In the genomic region with DNA sequence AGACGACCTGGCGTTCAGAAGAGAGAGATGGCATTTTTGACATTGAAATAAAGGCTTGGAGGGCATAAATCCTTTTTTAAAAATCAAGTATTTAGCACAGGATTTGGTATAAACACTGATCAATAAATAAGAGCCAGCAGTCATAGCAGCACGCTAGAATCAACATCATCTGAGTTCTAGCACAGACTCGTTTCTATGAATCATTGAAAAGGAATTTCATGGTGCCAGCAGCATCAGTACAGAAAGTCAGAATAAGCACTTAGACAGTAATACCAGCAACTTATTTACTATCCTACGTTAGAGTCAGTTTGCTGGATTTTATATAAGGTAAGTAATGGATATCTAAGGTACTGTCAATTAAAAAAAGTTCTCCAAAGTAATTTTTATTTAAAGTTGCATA, we compare ENCODE assay signal across 12 cellular contexts.
DNase-seq lines count a peak whose midpoint lies in the region; ATAC-seq and TF ChIP-seq lines count a peak whose summit lies in the region.
"Had no signal": no experiment of that assay in that cellular context is flagged by ENCODE, and none has a peak within 500 bp of the region (broad histone marks: within the 10 kb centered on the region; RNA-seq: fewer than 3 reads in every experiment).

No MANE protein-coding gene starts in this region.

- H3K27me3 Mint-ChIP-seq in MCF 10A (ENCODE audit: insufficient read depth, unreplicated experiment) = no peaks in the 10 kb centered on the region

- TF ChIP-seq CTCF in MCF 10A (IDR thresholded peaks at IDR 0.05; ENCODE audit: unreplicated experiment) (no peak), breast epithelium (IDR thresholded peaks at IDR 0.05) (no peak), astrocyte of the spinal cord (IDR thresholded peaks at IDR 0.05; ENCODE audit: low read depth, low read length) (no peak)

- H3K4me1 Mint-ChIP-seq in MCF 10A (ENCODE audit: insufficient read depth, unreplicated experiment) = peaks cover 14% of the 10 kb centered on the region

- no peak for TF ChIP-seq POLR2A in breast epithelium (IDR thresholded peaks at IDR 0.05)

- H3K9me3 Mint-ChIP-seq in MCF 10A (ENCODE audit: unreplicated experiment) = no peaks in the 10 kb centered on the region
- H3K9me3 Mint-ChIP-seq: activated naive CD4-positive, alpha-beta T cell treated with anti-CD3 and anti-CD28 coated beads, Interleukin-2, amount 50 U/mL, for 72 hours; natural killer cell had no signal

- peak overlapping the region; percentile 87 for H3K27ac Mint-ChIP-seq in MCF 10A (ENCODE audit: low read depth, unreplicated experiment)
- H3K27ac Mint-ChIP-seq: activated naive CD4-positive, alpha-beta T cell treated with anti-CD3 and anti-CD28 coated beads, Interleukin-2, amount 50 U/mL, for 72 hours; natural killer cell had no signal

- H3K4me3 ChIP-seq in breast epithelium = no peak overlapping the region
- H3K4me3 ChIP-seq in astrocyte of the spinal cord (ENCODE audit: low read depth, low read length) = no peak overlapping the region
- H3K4me3 ChIP-seq: upper lobe of right lung had no signal

- no TSS peak for BruUV-seq in MCF 10A (replicated peaks; lab: Mats Ljungman, UMichigan)

- H3K4me3 Mint-ChIP-seq in MCF 10A (ENCODE audit: unreplicated experiment) = no peak overlapping the region
- H3K4me3 Mint-ChIP-seq: natural killer cell had no signal

- H3K27me3 ChIP-seq in breast epithelium = no peaks in the 10 kb centered on the region
- H3K27me3 ChIP-seq: upper lobe of right lung had no signal

- no peaks in the 10 kb centered on the region for H3K4me1 ChIP-seq in breast epithelium
- H3K4me1 ChIP-seq: upper lobe of right lung had no signal

- POLR2A ChIA-PET in MCF 10A (lab: Yijun Ruan, JAX) = interaction anchor here (0.9 to 2.3 kb wide), 8 partner anchors 11 to 145 kb away, joined by 3 to 5 read pairs (median 4); no protein-coding TSS in a partner anchor

- H3K36me3 Mint-ChIP-seq in MCF 10A (ENCODE audit: insufficient read depth, unreplicated experiment) = no peaks in the 10 kb centered on the region
- H3K36me3 Mint-ChIP-seq: activated naive CD4-positive, alpha-beta T cell treated with anti-CD3 and anti-CD28 coated beads, Interleukin-2, amount 50 U/mL, for 72 hours; natural killer cell had no signal

- in situ Hi-C loops in astrocyte of the spinal cord (cut with HindIII; ENCODE audit: low sequenced_read_pairs) = no loop called here
- in situ Hi-C loops in KBM-7 (cut with MboI; ENCODE audit: low pct_unique_long_range_greater_than_20kb, low sequenced_read_pairs) = no loop called here

- intact Hi-C loops in MCF 10A (cut with micrococcal nuclease) = no loop called here
- intact Hi-C loops in breast epithelium (cut with DNase I; ENCODE audit: low total_unique reads) = no loop called here

- H3K27ac ChIP-seq in breast epithelium = peak overlapping the region in 1 of 2 donors; percentile 33
- H3K27ac ChIP-seq: upper lobe of right lung had no signal

- no peak for ATAC-seq in GM21528 (IDR thresholded peaks at IDR 0.05; ENCODE audit: low FRiP score, unreplicated experiment)
- ATAC-seq in HG02938 (IDR thresholded peaks at IDR 0.05; ENCODE audit: unreplicated experiment) = no peak
- ATAC-seq: activated naive CD4-positive, alpha-beta T cell treated with anti-CD3 and anti-CD28 coated beads, Interleukin-2, amount 50 U/mL, for 72 hours; natural killer cell; upper lobe of right lung had no signal

- no peaks in the 10 kb centered on the region for H3K9me3 ChIP-seq in breast epithelium
- H3K9me3 ChIP-seq: upper lobe of right lung had no signal

- CTCF ChIA-PET in MCF 10A (lab: Yijun Ruan, JAX) = interaction anchor here (0.5 to 3.4 kb wide), 4 partner anchors 70 to 351 kb away, joined by 3 to 12 read pairs (median 4); no protein-coding TSS in a partner anchor

- peak; percentile 68 for DNase-seq in MCF 10A (ENCODE audit: unreplicated experiment)
- no peak for DNase-seq in breast epithelium (ENCODE audit: low spot score in 2 of 2)
- peak; percentile 82 for DNase-seq in astrocyte of the spinal cord (ENCODE audit: low read depth, low spot score)
- peak; percentile 81 for DNase-seq in iris pigment epithelial cell (ENCODE audit: low read depth)
- no peak for DNase-seq in KBM-7
- DNase-seq in Ammon's horn (ENCODE audit: low spot score) = no peak
- DNase-seq: activated CD4-positive, alpha-beta T cell treated with anti-CD3 and anti-CD28 coated beads for 4 hours; natural killer cell; upper lobe of right lung had no signal

- no peaks in the 10 kb centered on the region for H3K36me3 ChIP-seq in breast epithelium
- H3K36me3 ChIP-seq: upper lobe of right lung had no signal

Comparison
In these comparisons a context has a peak if more than half of its experiments do, and no peak if none do; other contexts are left out.
1. DNase-seq: peak in MCF 10A (single experiment), astrocyte of the spinal cord (single experiment) and iris pigment epithelial cell (single experiment); none in breast epithelium (0 of 2), KBM-7 (single experiment) and Ammon's horn (single experiment).